ENCODE assay signal across 20 cellular contexts in the genomic region with DNA sequence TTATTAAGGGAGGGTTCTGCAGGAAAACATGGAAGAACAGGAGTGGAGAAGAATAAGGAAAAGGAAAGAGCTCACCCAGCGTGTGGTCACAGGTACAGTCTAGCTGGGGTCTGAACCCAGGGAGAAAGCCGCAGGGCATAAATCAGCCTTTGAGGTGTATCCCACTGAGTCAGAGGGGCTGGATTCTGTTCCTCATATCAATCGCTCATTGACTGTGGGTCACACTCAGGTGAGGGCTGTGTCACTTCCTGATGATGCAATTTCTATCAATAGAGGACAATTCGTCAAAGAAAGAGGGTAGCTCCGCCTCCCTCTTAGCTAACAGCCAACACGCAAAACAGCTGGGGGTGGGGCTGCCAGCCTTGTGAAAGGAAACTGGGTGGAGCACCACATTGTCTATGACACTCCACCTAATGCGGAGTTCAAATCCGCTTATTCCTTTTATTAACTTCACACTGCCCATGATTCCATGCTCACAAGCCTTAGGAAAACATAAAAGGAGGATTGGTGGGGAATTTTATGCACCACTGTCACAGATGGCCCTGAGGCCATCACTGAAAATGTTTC.
DNase-seq lines count a peak whose midpoint lies in the region; ATAC-seq, FAIRE-seq and TF ChIP-seq lines count a peak whose summit lies in the region.
"Had no signal": no experiment of that assay in that cellular context is flagged by ENCODE, and none has a peak within 500 bp of the region (broad histone marks: within the 10 kb centered on the region; RNA-seq: fewer than 3 reads in every experiment).

No MANE protein-coding gene starts in this region.

- TF ChIP-seq POLR2A in HepG2 (IDR thresholded peaks at IDR 0.05; ENCODE audit: insufficient read depth in 1 of 2, low read depth in 2 of 2, low read length in 2 of 2) = no peak
- no peak for TF ChIP-seq POLR2A in right lobe of liver (IDR thresholded peaks at IDR 0.05)
- TF ChIP-seq POLR2A in K562 (conservative IDR thresholded peaks at IDR 0.05) = no peak

- DNase-seq in HepG2 (ENCODE audit: low spot score) = no peak
- DNase-seq in right lobe of liver = no peak
- DNase-seq in NCI-H460 (ENCODE audit: extremely low read depth, low read depth) = peak; percentile 38
- DNase-seq in K562 (ENCODE audit: extremely low read depth in 1 of 4, low spot score in 3 of 4) = peak in 1 of 4 experiments; percentile 34
- DNase-seq in urothelium cell line (ENCODE audit: low spot score) = no peak
- DNase-seq in C1 segment of cervical spinal cord (lab: John Stamatoyannopoulos, UW) = no peak
- DNase-seq in NCI-H1694 (lab: John Stamatoyannopoulos, UW) = no peak
- no peak for DNase-seq in NK-92 (lab: John Stamatoyannopoulos, UW; ENCODE audit: unreplicated experiment)
- DNase-seq: activated CD4-positive, alpha-beta T cell treated with anti-CD3 and anti-CD28 coated beads, Interleukin-2, amount 10 ng/mL, durations not matched to agents 24 days and 14 days; activated CD8-positive, alpha-beta memory T cell treated with anti-CD3 and anti-CD28 coated beads, Interleukin-2, amount 50 U/mL, for 4 hours; activated effector memory CD4-positive, alpha-beta T cell treated with Interleukin-2 at 50 U/mL for 16 hours; activated naive CD8-positive, alpha-beta T cell treated with anti-CD3 and anti-CD28 coated beads, Interleukin-2, amount 10 ng/mL, durations not matched to agents 7 days and 5 days; DMS 273 treated with DMSO at 0.1 percent for 48 hours; immature natural killer cell; left ventricle myocardium superior; mucosa of descending colon; T-helper 17 cell had no signal

- H2AFZ ChIP-seq in HepG2 (ENCODE audit: low read length) = no peak overlapping the region
- H2AFZ ChIP-seq in K562 (ENCODE audit: low read depth, low read length) = peak overlapping the region; percentile 71
- H2AFZ ChIP-seq: neural progenitor cell had no signal

- TF ChIP-seq EP300 in HepG2 (IDR thresholded peaks at IDR 0.05; ENCODE audit: low read depth in 2 of 2, low read length in 2 of 2) (no peak), HepG2 (CRISPR knock-in tag; IDR thresholded peaks at IDR 0.05; ENCODE audit: borderline replicate concordance) (no peak), K562 (IDR thresholded peaks at IDR 0.05; ENCODE audit: low read length) (peak; percentile 87)

- WGBS in HepG2 (ENCODE audit: low lambda C conversion rate) = 43% methylated on average over 7 of the region's 8 CpGs
- WGBS in right lobe of liver (ENCODE audit: insufficient coverage, low coverage, low lambda C conversion rate, missing lambda C conversion rate) = 75% methylated on average over 7 of the region's 8 CpGs
- WGBS in K562 (ENCODE audit: insufficient coverage, low coverage, missing lambda C conversion rate) = 2% methylated on average over 8 of the region's 8 CpGs

- FAIRE-seq in HepG2 (lab: Jason Lieb, UNC) (no peak), K562 (lab: Jason Lieb, UNC) (no peak), urothelium cell line (lab: Jason Lieb, UNC) (peak; percentile 48)

- no peaks in the 10 kb centered on the region for H3K9me1 ChIP-seq in K562 (ENCODE audit: control insufficient read depth, insufficient read depth, low read length)

- POLR2A ChIA-PET in HepG2 (lab: Yijun Ruan, JAX) (no interaction called here), K562 (lab: Yijun Ruan, JAX) (interaction anchor here (0.5 to 1.4 kb wide), 6 partner anchors 9 to 26 kb away, joined by 3 to 6 read pairs (median 3); no protein-coding TSS in a partner anchor)

- no peaks in the 10 kb centered on the region for H3K36me3 ChIP-seq in HepG2 (replicated peaks in 1 of 2; ENCODE audit: control insufficient read depth in 1 of 2, insufficient read depth in 2 of 2, low read length in 2 of 2)
- H3K36me3 ChIP-seq in right lobe of liver = no peaks in the 10 kb centered on the region
- H3K36me3 ChIP-seq in K562 (ENCODE audit: control insufficient read depth, insufficient read depth, low read length) = no peaks in the 10 kb centered on the region
- H3K36me3 ChIP-seq: neural progenitor cell, thoracic aorta had no signal

- H4K20me1 ChIP-seq in HepG2 (ENCODE audit: insufficient read depth, low read length) (no peaks in the 10 kb centered on the region), K562 (replicated peaks; ENCODE audit: control insufficient read depth, insufficient read depth, low read length) (no peaks in the 10 kb centered on the region)

- no peak overlapping the region for H3K4me2 ChIP-seq in HepG2 (ENCODE audit: low read depth, low read length)
- H3K4me2 ChIP-seq in K562 (ENCODE audit: insufficient read depth, low read length) = peak overlapping the region; percentile 70
- H3K4me2 ChIP-seq: neural progenitor cell had no signal

- H3K9ac ChIP-seq in HepG2 (ENCODE audit: insufficient read depth, low read depth, low read length) = no peak overlapping the region
- no peak overlapping the region; a peak in 1 of 4 replicates for H3K9ac ChIP-seq in K562 (ENCODE audit: insufficient read depth in 1 of 2, low read depth in 2 of 2, low read length in 2 of 2)
- H3K9ac ChIP-seq: neural progenitor cell had no signal

- CTCF ChIA-PET in HepG2 (lab: Yijun Ruan, JAX; ENCODE audit: low intra/inter-chr PET ratio, low total read pairs) = no interaction called here
- CTCF ChIA-PET in K562 (lab: Yijun Ruan, JAX; ENCODE audit: low intra/inter-chr PET ratio) = no interaction called here

- H3K9me3 ChIP-seq in HepG2 (ENCODE audit: low read length) (no peaks in the 10 kb centered on the region), right lobe of liver (no peaks in the 10 kb centered on the region), K562 (replicated peaks; ENCODE audit: control insufficient read depth, insufficient read depth, low read depth, low read length) (no peaks in the 10 kb centered on the region)
- H3K9me3 ChIP-seq: mucosa of descending colon, thoracic aorta had no signal

- BruUV-seq in HepG2 (replicated peaks; lab: Mats Ljungman, UMichigan) = no TSS peak
- no TSS peak for BruUV-seq in K562 (replicated peaks; lab: Mats Ljungman, UMichigan)

- TF ChIP-seq CTCF in HepG2 (CRISPR knock-in tag; IDR thresholded peaks at IDR 0.05) (no peak), right lobe of liver (IDR thresholded peaks at IDR 0.05) (no peak), K562 (IDR thresholded peaks at IDR 0.05 in 2 of 3, conservative IDR thresholded peaks at IDR 0.05 in 1 of 3; ENCODE audit: insufficient read depth in 2 of 3, low read depth in 1 of 3, low read length in 3 of 3) (no peak)

- H3K79me2 ChIP-seq in HepG2 (ENCODE audit: insufficient read depth, low read length) = no peaks in the 10 kb centered on the region
- no peaks in the 10 kb centered on the region for H3K79me2 ChIP-seq in K562 (ENCODE audit: control insufficient read depth, insufficient read depth, low read length)

- no peak for TF ChIP-seq RAD21 in HepG2 (CRISPR knock-in tag; IDR thresholded peaks at IDR 0.05)
- TF ChIP-seq RAD21 in K562 (CRISPR knock-in tag; conservative IDR thresholded peaks at IDR 0.05 in 1 of 2, IDR thresholded peaks at IDR 0.05 in 1 of 2) = 0 out of 4 replicates have a peak, but pooled peaks of 1 of the 2 experiments have one; percentile 7

- ATAC-seq in HepG2 (no peak), right lobe of liver (no peak), K562 (peak; percentile 95)
- ATAC-seq: foreskin keratinocyte, left ventricle myocardium superior, mucosa of descending colon, T-helper 17 cell had no signal

- H3K4me1 ChIP-seq in HepG2 (ENCODE audit: insufficient read depth, low read length) (no peaks in the 10 kb centered on the region), right lobe of liver (no peaks in the 10 kb centered on the region), K562 (replicated peaks in 1 of 2; ENCODE audit: control insufficient read depth in 2 of 2, insufficient read depth in 2 of 2, low read length in 2 of 2) (peaks cover 0 to 6% of the 10 kb centered on the region in 2 experiments; a peak in 2 of 5 replicates)
- H3K4me1 ChIP-seq: foreskin keratinocyte, neural progenitor cell had no signal

- H3K4me3 ChIP-seq in HepG2 (replicated peaks in 1 of 3; ENCODE audit: insufficient read depth in 1 of 3, low read depth in 2 of 3, low read length in 3 of 3) (no peak overlapping the region), right lobe of liver (no peak overlapping the region), K562 (peak overlapping the region; percentile 11; the same call in 1 of the 2 replicates)
- H3K4me3 ChIP-seq: mucosa of descending colon, neural progenitor cell, thoracic aorta had no signal

- in situ Hi-C loops in HepG2 (cut with HindIII; ENCODE audit: extremely low pct_ligation_motif_present, low pct_unique_long_range_greater_than_20kb) = no loop called here
- in situ Hi-C loops in K562 (cut with MboI) = no loop called here

- intact Hi-C loops in HepG2 (cut with micrococcal nuclease; ENCODE audit: unreplicated experiment) (no loop called here), right lobe of liver (cut with DNase I) (no loop called here), K562 (cut with micrococcal nuclease) (no loop called here)

- H3K27ac ChIP-seq in HepG2 (ENCODE audit: extremely low read length, insufficient read depth, low read length) = no peak overlapping the region
- H3K27ac ChIP-seq in right lobe of liver = no peak overlapping the region
- H3K27ac ChIP-seq in K562 (ENCODE audit: extremely low read depth, low read depth, low read length) = peak overlapping the region; percentile 45; the same call in 2 of the 3 replicates
- H3K27ac ChIP-seq: foreskin keratinocyte, neural progenitor cell, thoracic aorta had no signal

- no peaks in the 10 kb centered on the region for H3K27me3 ChIP-seq in HepG2 (ENCODE audit: control insufficient read depth in 1 of 2, insufficient read depth in 2 of 2, low read length in 2 of 2)
- H3K27me3 ChIP-seq in right lobe of liver = no peaks in the 10 kb centered on the region
- H3K27me3 ChIP-seq in K562 (ENCODE audit: control insufficient read depth in 2 of 2, insufficient read depth in 2 of 2, low read length in 2 of 2) = no peaks in the 10 kb centered on the region
- H3K27me3 ChIP-seq: foreskin keratinocyte, neural progenitor cell had no signal

TF ChIP-seq in HepG2, 621 proteins besides CTCF, POLR2A, EP300 and RAD21 (continues in another document):
- 0 out of 2 replicates have a peak, but pooled peaks have one; percentile 11 for TF ChIP-seq FOSL2 (CRISPR knock-in tag; IDR thresholded peaks at IDR 0.05)
- TF ChIP-seq CEBPB (IDR thresholded peaks at IDR 0.05; ENCODE audit: borderline replicate concordance, low read depth, low read length) = peak; percentile 38; the same call in 1 of the 2 replicates

TF ChIP-seq in K562, 482 proteins besides CTCF, POLR2A, EP300 and RAD21 (continues in another document):
- TF ChIP-seq KAT2B (IDR thresholded peaks at IDR 0.05; ENCODE audit: low read depth, low read length) (no peak), ETV1 (tag; conservative IDR thresholded peaks at IDR 0.05; ENCODE audit: low read depth) (peak; percentile 96), JUN (IDR thresholded peaks at IDR 0.05; ENCODE audit: borderline replicate concordance, low read depth, low read length) (peak; percentile 95), JUN (CRISPR knock-in tag; IDR thresholded peaks at IDR 0.05; ENCODE audit: borderline replicate concordance) (no peak), GABPB1 (CRISPR knock-in tag; IDR thresholded peaks at IDR 0.05) (no peak)

Comparison
In these comparisons a context has a peak if more than half of its experiments do, and no peak if none do; other contexts are left out.
1. Of the 241 proteins assayed by ChIP-seq in both HepG2 and K562: peak only in HepG2: none; only in K562: ATF3, ATF4, ATF7, CEBPG, CREM, ELF1 and 24 more; in both: CEBPB; in neither: 199; mixed calls (peak in some experiments, not most) for 11.